8 cellular contexts compared by ENCODE assay signal in genomic region chr19:6744381-6745288, GRCh38. TPM values are rescaled to one million over a fixed set of nuclear protein-coding genes. Genes with fewer than 3 reads are reported as not detected.
DNase-seq lines count a peak whose midpoint lies in the region; ATAC-seq and TF ChIP-seq lines count a peak whose summit lies in the region.

No MANE protein-coding gene starts in this region.

- H3K79me2 ChIP-seq in mesendoderm (ENCODE audit: control insufficient read depth, insufficient read depth, low read length): peaks cover 35% of the 10 kb centered on the region

- H2BK5ac ChIP-seq in mesendoderm (ENCODE audit: low read length): no peak overlapping the region

- no peak overlapping the region for H2BK120ac ChIP-seq in mesendoderm (ENCODE audit: low read depth, low read length)

- no peak overlapping the region for H4K5ac ChIP-seq in mesendoderm (ENCODE audit: low read length)

- no peaks in the 10 kb centered on the region for H3K9me3 Mint-ChIP-seq in natural killer cell
- H3K9me3 Mint-ChIP-seq in natural killer cell treated with Interleukin-12 subunit alpha and Interleukin-12 subunit beta and Interleukin-15 and Interleukin-18, amount 100 ng/mL, for 72 hours: no peaks in the 10 kb centered on the region

- H3K4me3 Mint-ChIP-seq in natural killer cell: peak overlapping the region; percentile 4
- no peak overlapping the region for H3K4me3 Mint-ChIP-seq in natural killer cell treated with Interleukin-12 subunit alpha and Interleukin-12 subunit beta and Interleukin-15 and Interleukin-18, amount 100 ng/mL, for 72 hours

- peaks cover 23 to 33% of the 10 kb centered on the region in 2 donors for H3K4me1 ChIP-seq in duodenal mucosa (ENCODE audit: control insufficient read depth in 1 of 2, insufficient read depth in 2 of 2, low read length in 2 of 2)
- peaks cover 4% of the 10 kb centered on the region for H3K4me1 ChIP-seq in mesendoderm (ENCODE audit: control insufficient read depth, low read depth, low read length)
- H3K4me1 ChIP-seq in uterus: peaks cover 3 to 21% of the 10 kb centered on the region in 2 donors

- H3K27ac ChIP-seq in duodenal mucosa (ENCODE audit: low read depth, low read length): peak overlapping the region; percentile 72
- peak overlapping the region; percentile 7 for H3K27ac ChIP-seq in mesendoderm (ENCODE audit: low read depth, low read length)
- H3K27ac ChIP-seq in uterus: peak overlapping the region; percentile 87 to 91

- H3K27me3 ChIP-seq in duodenal mucosa (ENCODE audit: control insufficient read depth in 1 of 2, insufficient read depth in 2 of 2, low read length in 2 of 2) (no peaks in the 10 kb centered on the region), mesendoderm (ENCODE audit: insufficient read depth, low read length, poor library complexity) (no peaks in the 10 kb centered on the region), uterus (no peaks in the 10 kb centered on the region)

- no peak for TF ChIP-seq POLR2A in uterus (IDR thresholded peaks at IDR 0.05)

- no CpG with 5 or more reads among the region's 41 CpGs for WGBS in mesendoderm (ENCODE audit: extremely low coverage, insufficient coverage, low lambda C conversion rate)

- no peak overlapping the region for H2AK5ac ChIP-seq in mesendoderm (ENCODE audit: low read length)

- TF ChIP-seq CTCF in natural killer cell (IDR thresholded peaks at IDR 0.05) (no peak), uterus (IDR thresholded peaks at IDR 0.05) (no peak)

- ATAC-seq in natural killer cell: no peak
- no peak for ATAC-seq in natural killer cell treated with Interleukin-12 subunit alpha and Interleukin-12 subunit beta and Interleukin-15 and Interleukin-18, amount 100 ng/mL, for 72 hours
- ATAC-seq in stimulated activated naive CD8-positive, alpha-beta T cell treated with anti-CD3 and anti-CD28 coated beads, Interleukin-15, Interleukin-2, amounts not matched to agents 100 U/mL and 50 U/mL, for 24 hours: no peak

- H3K36me3 ChIP-seq in duodenal mucosa (ENCODE audit: control insufficient read depth in 1 of 2, insufficient read depth in 2 of 2, low read length in 2 of 2) (peaks cover 7 to 47% of the 10 kb centered on the region in 2 donors), mesendoderm (ENCODE audit: control insufficient read depth, insufficient read depth, low read length) (peaks cover 30% of the 10 kb centered on the region), uterus (no peaks in the 10 kb centered on the region)

- H3K4me3 ChIP-seq in duodenal mucosa (ENCODE audit: low read depth in 1 of 2, low read length in 2 of 2): peak overlapping the region; percentile 0 to 21
- no peak overlapping the region for H3K4me3 ChIP-seq in mesendoderm (ENCODE audit: low read length)
- H3K4me3 ChIP-seq in uterus: no peak overlapping the region

- H2BK15ac ChIP-seq in mesendoderm (replicated peaks; ENCODE audit: low read depth): no peak overlapping the region

- no peak overlapping the region for H3K18ac ChIP-seq in mesendoderm (ENCODE audit: low read length)

- no peak overlapping the region for H3K4ac ChIP-seq in mesendoderm (ENCODE audit: low read depth, low read length)

- H3K9ac ChIP-seq in duodenal mucosa (ENCODE audit: low read depth in 1 of 2, low read length in 2 of 2) (peak overlapping the region; percentile 38 to 39), mesendoderm (ENCODE audit: low read length) (no peak overlapping the region)

- H3K9me3 ChIP-seq in duodenal mucosa (ENCODE audit: control insufficient read depth in 1 of 2, low read length in 2 of 2): no peaks in the 10 kb centered on the region
- H3K9me3 ChIP-seq in uterus: no peaks in the 10 kb centered on the region

- DNase-seq in natural killer cell (no peak), mesendoderm (peak; percentile 67), uterus (peak; percentile 90 to 92), HuH-7.5 (ENCODE audit: low spot score) (no peak)
- DNase-seq in natural killer cell treated with Interleukin-12 subunit alpha and Interleukin-12 subunit beta and Interleukin-15 and Interleukin-18, amount 100 ng/mL, for 72 hours (ENCODE audit: low spot score): no peak
- no peak for DNase-seq in stimulated activated CD4-positive, alpha-beta T cell treated with anti-CD3 and anti-CD28 coated beads, Interleukin-2, amount 100 ng/mL, for 48 hours
- DNase-seq in stimulated activated naive CD8-positive, alpha-beta T cell treated with anti-CD3 and anti-CD28 coated beads, Interleukin-15, Interleukin-2, amounts not matched to agents 100 U/mL and 50 U/mL, for 24 hours: no peak

- H3K23ac ChIP-seq in mesendoderm (ENCODE audit: low read length): no peak overlapping the region

- intact Hi-C loops in natural killer cell (cut with micrococcal nuclease): no loop called here
- intact Hi-C loops in uterus (cut with DNase I; ENCODE audit: low total_unique reads): no loop called here

- H3K79me1 ChIP-seq in mesendoderm (ENCODE audit: low read length): peaks cover 14% of the 10 kb centered on the region

- H3K36me3 Mint-ChIP-seq in natural killer cell: no peaks in the 10 kb centered on the region
- peaks cover 12% of the 10 kb centered on the region for H3K36me3 Mint-ChIP-seq in natural killer cell treated with Interleukin-12 subunit alpha and Interleukin-12 subunit beta and Interleukin-15 and Interleukin-18, amount 100 ng/mL, for 72 hours

- H3K56ac ChIP-seq in mesendoderm (ENCODE audit: low read length): peak overlapping the region; percentile 18

- no peak overlapping the region for H3K27ac Mint-ChIP-seq in natural killer cell
- no peak overlapping the region for H3K27ac Mint-ChIP-seq in natural killer cell treated with Interleukin-12 subunit alpha and Interleukin-12 subunit beta and Interleukin-15 and Interleukin-18, amount 100 ng/mL, for 72 hours

- H4K8ac ChIP-seq in mesendoderm (ENCODE audit: low read depth, low read length): no peak overlapping the region

- H3K27me3 Mint-ChIP-seq in natural killer cell (ENCODE audit: low read depth in 2 of 2): no peaks in the 10 kb centered on the region
- no peaks in the 10 kb centered on the region for H3K27me3 Mint-ChIP-seq in natural killer cell treated with Interleukin-12 subunit alpha and Interleukin-12 subunit beta and Interleukin-15 and Interleukin-18, amount 100 ng/mL, for 72 hours

- peaks cover 0 to 6% of the 10 kb centered on the region in 2 donors for H3K4me1 Mint-ChIP-seq in natural killer cell
- H3K4me1 Mint-ChIP-seq in natural killer cell treated with Interleukin-12 subunit alpha and Interleukin-12 subunit beta and Interleukin-15 and Interleukin-18, amount 100 ng/mL, for 72 hours (ENCODE audit: low read depth in 2 of 2): peaks cover 0 to 23% of the 10 kb centered on the region in 2 donors

- no peak overlapping the region for H3K4me2 ChIP-seq in mesendoderm (ENCODE audit: low read length)

RNA-seq across cellular contexts. Expression of gene TRIP10, which starts 5.2 kb away (rescaled TPM):
- total RNA-seq in natural killer cell: 1 to 10 TPM; 1.0 to 5.2 (median 3.3) TPM
- 10 to 100 TPM; 44.8 to 76.5 TPM for total RNA-seq in natural killer cell treated with Interleukin-12 subunit alpha and Interleukin-12 subunit beta and Interleukin-15 and Interleukin-18, amount 100 ng/mL, for 72 hours
- 135 TPM for polyA plus RNA-seq in mesendoderm (2013, experiment 1 of 2)
- polyA plus RNA-seq in mesendoderm (2013, experiment 2 of 2): 134 TPM
- 100 to 1,000 TPM in 1 of 4 donors, 10 to 100 TPM in 3; 36.0 to 144 (median 48.2) TPM for total RNA-seq in uterus

RNA-seq across cellular contexts. Expression of gene GPR108, which starts 7.3 kb away (rescaled TPM):
- total RNA-seq in natural killer cell (10 to 100 TPM; 66.1 to 78.0 (median 76.9) TPM), uterus (100 to 1,000 TPM in 2 of 4 donors, 10 to 100 TPM in 2; 38.6 to 147 (median 111) TPM)
- 10 to 100 TPM; 67.4 to 70.4 TPM for total RNA-seq in natural killer cell treated with Interleukin-12 subunit alpha and Interleukin-12 subunit beta and Interleukin-15 and Interleukin-18, amount 100 ng/mL, for 72 hours
- 41.2 TPM for polyA plus RNA-seq in mesendoderm (2013, experiment 1 of 2)
- polyA plus RNA-seq in mesendoderm (2013, experiment 2 of 2): 40.0 TPM

RNA-seq across cellular contexts. Expression of gene SH2D3A, which starts 22.6 kb away (rescaled TPM):
- 10 to 100 TPM; 14.6 to 20.1 (median 15.3) TPM for total RNA-seq in natural killer cell
- 10 to 100 TPM; 15.2 to 17.8 TPM for total RNA-seq in natural killer cell treated with Interleukin-12 subunit alpha and Interleukin-12 subunit beta and Interleukin-15 and Interleukin-18, amount 100 ng/mL, for 72 hours
- polyA plus RNA-seq in mesendoderm (2013, experiment 1 of 2): 39.0 TPM
- 41.0 TPM for polyA plus RNA-seq in mesendoderm (2013, experiment 2 of 2)
- 1 to 10 TPM in 2 of 4 donors, not detected in 2; 1.0 to 5.4 TPM for total RNA-seq in uterus

RNA-seq across cellular contexts. Expression of gene C3, which starts 24.2 kb away (rescaled TPM):
- total RNA-seq in natural killer cell (1 to 10 TPM in 1 of 3 donors, under 1 TPM in 1, not detected in 1; 0.38 to 5.5 TPM), uterus (1,000 to 10,000 TPM in 1 of 4 donors, 100 to 1,000 TPM in 2, 10 to 100 TPM in 1; 45.4 to 1,093 (median 422) TPM)
- total RNA-seq in natural killer cell treated with Interleukin-12 subunit alpha and Interleukin-12 subunit beta and Interleukin-15 and Interleukin-18, amount 100 ng/mL, for 72 hours: 1 to 10 TPM; 3.5 to 9.2 TPM
- 5.4 TPM for polyA plus RNA-seq in mesendoderm (2013, experiment 1 of 2)
- polyA plus RNA-seq in mesendoderm (2013, experiment 2 of 2): 4.8 TPM

RNA-seq across cellular contexts. Expression of gene VAV1, which starts 27.9 kb away (rescaled TPM):
- total RNA-seq in natural killer cell (100 to 1,000 TPM; 141 to 167 (median 164) TPM), uterus (1 to 10 TPM in 3 of 4 donors, under 1 TPM in 1; 0.29 to 7.9 (median 4.6) TPM)
- total RNA-seq in natural killer cell treated with Interleukin-12 subunit alpha and Interleukin-12 subunit beta and Interleukin-15 and Interleukin-18, amount 100 ng/mL, for 72 hours: 100 to 1,000 TPM; 166 to 167 TPM
- polyA plus RNA-seq in mesendoderm (2013, experiment 1 of 2): 1.0 TPM
- 0.92 TPM for polyA plus RNA-seq in mesendoderm (2013, experiment 2 of 2)

Comparison
In these comparisons a context has a peak if more than half of its experiments do, and no peak if none do; other contexts are left out.
1. RNA of gene TRIP10, which starts 5.2 kb away (total RNA-seq): 44.8 to 76.5 TPM in natural killer cell treated with Interleukin-12 subunit alpha and Interleukin-12 subunit beta and Interleukin-15 and Interleukin-18, amount 100 ng/mL, for 72 hours and 36.0 to 144 TPM in uterus; 1.0 to 5.2 TPM in natural killer cell; every median in the first group is over 4 times any median in the second.
2. DNase-seq: peak in mesendoderm (single experiment) and uterus (2 of 2); none in natural killer cell (single experiment), natural killer cell treated with Interleukin-12 subunit alpha and Interleukin-12 subunit beta and Interleukin-15 and Interleukin-18, amount 100 ng/mL, for 72 hours (single experiment), stimulated activated CD4-positive, alpha-beta T cell treated with anti-CD3 and anti-CD28 coated beads, Interleukin-2, amount 100 ng/mL, for 48 hours (0 of 2), HuH-7.5 (single experiment) and stimulated activated naive CD8-positive, alpha-beta T cell treated with anti-CD3 and anti-CD28 coated beads, Interleukin-15, Interleukin-2, amounts not matched to agents 100 U/mL and 50 U/mL, for 24 hours (single experiment).
3. H3K27ac ChIP-seq: peak in every context shown above with its lines; median percentile 89 in uterus; 72 in duodenal mucosa; 7 in mesendoderm.
4. H3K4me3 ChIP-seq: peak in duodenal mucosa (2 of 2); none in mesendoderm (single experiment) and uterus (0 of 2).